Comparison of ENCODE assay signal across 14 cellular contexts in genomic region chr3:25872200-25872877, GRCh38.
DNase-seq lines count a peak whose midpoint lies in the region; ATAC-seq and TF ChIP-seq lines count a peak whose summit lies in the region.
"Had no signal": no experiment of that assay in that cellular context is flagged by ENCODE, and none has a peak within 500 bp of the region (broad histone marks: within the 10 kb centered on the region; RNA-seq: fewer than 3 reads in every experiment).

No MANE protein-coding gene starts in this region.

- no peaks in the 10 kb centered on the region for H3K9me3 ChIP-seq in right cardiac atrium (ENCODE audit: control insufficient read depth, low read length)

- 84% methylated on average over 3 of the region's 3 CpGs for WGBS in right cardiac atrium

- no peak overlapping the region for H3K27ac ChIP-seq in substantia nigra (ENCODE audit: low read depth, low read length, poor library complexity, severe bottlenecking)
- no peak overlapping the region for H3K27ac ChIP-seq in right cardiac atrium (ENCODE audit: low read length)
- H3K27ac ChIP-seq: left ventricle myocardium inferior, VCaP had no signal

- CTCF ChIA-PET in activated CD8-positive, alpha-beta memory T cell treated with anti-CD3 and anti-CD28 coated beads, Interleukin-2, amount 10 ng/mL, durations not matched to agents 7 days and 5 days (lab: Charles Lee) = interaction anchor here (1.1 kb wide), 1 partner anchor 15 kb away, joined by 3 read pairs; no protein-coding TSS in a partner anchor
- CTCF ChIA-PET in HEK293T (lab: Yijun Ruan, JAX) = interaction anchor here (0.7 kb wide), 1 partner anchor 95 kb away, joined by 3 read pairs; no protein-coding TSS in a partner anchor

- ATAC-seq in activated CD8-positive, alpha-beta memory T cell treated with anti-CD3 and anti-CD28 coated beads, Interleukin-2, amount 10 ng/mL, durations not matched to agents 7 days and 5 days = no peak
- ATAC-seq in GM21737 (IDR thresholded peaks at IDR 0.05; ENCODE audit: unreplicated experiment) (peak; percentile 88), HG03159 (IDR thresholded peaks at IDR 0.05; ENCODE audit: unreplicated experiment) (peak; percentile 96), right cardiac atrium (no peak)
- ATAC-seq in stimulated activated naive B cell treated with anti-CD40 and anti-IgM and Interleukin-4, amounts not matched to agents 10 μg/mL and 1 μg/mL and 100 μg/mL, for 72 hours (replicated peaks) = no peak
- ATAC-seq: activated T-cell treated with anti-CD3 and anti-CD28 coated beads, Interleukin-2, amount 50 U/mL, for 4 hours; stimulated activated memory B cell treated with anti-CD40 and anti-IgM and Interleukin-4, amounts not matched to agents 10 μg/mL and 1 μg/mL and 100 μg/mL, for 72 hours had no signal

- H3K36me3 Mint-ChIP-seq in activated CD8-positive, alpha-beta memory T cell treated with anti-CD3 and anti-CD28 coated beads, Interleukin-2, amount 10 ng/mL, durations not matched to agents 7 days and 5 days = peaks cover 1% of the 10 kb centered on the region
- peaks cover 0 to 3% of the 10 kb centered on the region in 2 donors for H3K36me3 Mint-ChIP-seq in stimulated activated naive B cell treated with anti-CD40 and anti-IgM and Interleukin-4, amounts not matched to agents 10 μg/mL and 1 μg/mL and 100 μg/mL, for 72 hours

- H3K27me3 Mint-ChIP-seq in activated CD8-positive, alpha-beta memory T cell treated with anti-CD3 and anti-CD28 coated beads, Interleukin-2, amount 10 ng/mL, durations not matched to agents 7 days and 5 days = peaks cover 3% of the 10 kb centered on the region
- H3K27me3 Mint-ChIP-seq in stimulated activated naive B cell treated with anti-CD40 and anti-IgM and Interleukin-4, amounts not matched to agents 10 μg/mL and 1 μg/mL and 100 μg/mL, for 72 hours = no peaks in the 10 kb centered on the region
- H3K27me3 Mint-ChIP-seq: stimulated activated memory B cell treated with anti-CD40 and anti-IgM and Interleukin-4, amounts not matched to agents 10 μg/mL and 1 μg/mL and 100 μg/mL, for 72 hours had no signal

- peaks cover 10% of the 10 kb centered on the region for H3K4me1 Mint-ChIP-seq in activated CD8-positive, alpha-beta memory T cell treated with anti-CD3 and anti-CD28 coated beads, Interleukin-2, amount 10 ng/mL, durations not matched to agents 7 days and 5 days
- no peaks in the 10 kb centered on the region for H3K4me1 Mint-ChIP-seq in stimulated activated naive B cell treated with anti-CD40 and anti-IgM and Interleukin-4, amounts not matched to agents 10 μg/mL and 1 μg/mL and 100 μg/mL, for 72 hours
- H3K4me1 Mint-ChIP-seq: stimulated activated memory B cell treated with anti-CD40 and anti-IgM and Interleukin-4, amounts not matched to agents 10 μg/mL and 1 μg/mL and 100 μg/mL, for 72 hours had no signal

- no peaks in the 10 kb centered on the region for H3K27me3 ChIP-seq in right cardiac atrium (ENCODE audit: control insufficient read depth, insufficient read depth)

- H3K4me3 ChIP-seq in right cardiac atrium (ENCODE audit: low read length) = no peak overlapping the region
- H3K4me3 ChIP-seq: left ventricle myocardium inferior had no signal

- H3K9me3 Mint-ChIP-seq in activated CD8-positive, alpha-beta memory T cell treated with anti-CD3 and anti-CD28 coated beads, Interleukin-2, amount 10 ng/mL, durations not matched to agents 7 days and 5 days (ENCODE audit: low read depth) = no peaks in the 10 kb centered on the region
- H3K9me3 Mint-ChIP-seq in stimulated activated naive B cell treated with anti-CD40 and anti-IgM and Interleukin-4, amounts not matched to agents 10 μg/mL and 1 μg/mL and 100 μg/mL, for 72 hours = peaks cover 0 to 3% of the 10 kb centered on the region in 2 donors

- intact Hi-C loops in right cardiac atrium (cut with DNase I) = no loop called here

- no peak for DNase-seq in activated CD8-positive, alpha-beta memory T cell treated with anti-CD3 and anti-CD28 coated beads, Interleukin-2, amount 10 ng/mL, durations not matched to agents 7 days and 5 days
- no peak for DNase-seq in activated CD8-positive, alpha-beta memory T cell treated with anti-CD3 and anti-CD28 coated beads, Interleukin-2, amount 50 U/mL, for 48 hours
- DNase-seq in HEK293T (ENCODE audit: extremely low spot score) (no peak), substantia nigra (lab: John Stamatoyannopoulos, UW) (no peak), right cardiac atrium (no peak)
- no peak for DNase-seq in stimulated activated naive B cell treated with anti-CD40 and anti-IgM and Interleukin-4, amounts not matched to agents 10 μg/mL and 1 μg/mL and 100 μg/mL, for 72 hours
- DNase-seq: activated T-cell treated with anti-CD3 and anti-CD28 coated beads, Interleukin-2, amount 50 U/mL, for 4 hours; DMS53; left ventricle myocardium inferior; NCI-H2029 had no signal

- no peaks in the 10 kb centered on the region for H3K4me1 ChIP-seq in right cardiac atrium (ENCODE audit: control insufficient read depth, insufficient read depth, low read length)
- H3K4me1 ChIP-seq: left ventricle myocardium inferior had no signal

- no peak overlapping the region for H3K4me3 Mint-ChIP-seq in activated CD8-positive, alpha-beta memory T cell treated with anti-CD3 and anti-CD28 coated beads, Interleukin-2, amount 10 ng/mL, durations not matched to agents 7 days and 5 days
- H3K4me3 Mint-ChIP-seq in stimulated activated naive B cell treated with anti-CD40 and anti-IgM and Interleukin-4, amounts not matched to agents 10 μg/mL and 1 μg/mL and 100 μg/mL, for 72 hours = no peak overlapping the region
- H3K4me3 Mint-ChIP-seq: activated T-cell treated with anti-CD3 and anti-CD28 coated beads, Interleukin-2, amount 50 U/mL, for 4 hours; stimulated activated memory B cell treated with anti-CD40 and anti-IgM and Interleukin-4, amounts not matched to agents 10 μg/mL and 1 μg/mL and 100 μg/mL, for 72 hours had no signal

- POLR2A ChIA-PET in HEK293T (lab: Yijun Ruan, JAX) = no interaction called here

- peak overlapping the region; percentile 3 for H3K27ac Mint-ChIP-seq in activated CD8-positive, alpha-beta memory T cell treated with anti-CD3 and anti-CD28 coated beads, Interleukin-2, amount 10 ng/mL, durations not matched to agents 7 days and 5 days
- H3K27ac Mint-ChIP-seq in stimulated activated naive B cell treated with anti-CD40 and anti-IgM and Interleukin-4, amounts not matched to agents 10 μg/mL and 1 μg/mL and 100 μg/mL, for 72 hours = no peak overlapping the region
- H3K27ac Mint-ChIP-seq: stimulated activated memory B cell treated with anti-CD40 and anti-IgM and Interleukin-4, amounts not matched to agents 10 μg/mL and 1 μg/mL and 100 μg/mL, for 72 hours had no signal

TF ChIP-seq in HEK293T, 16 proteins besides CTCF, POLR2A, EP300 and RAD21:
- TF ChIP-seq L3MBTL2 (conservative IDR thresholded peaks at IDR 0.05) (no peak), TARDBP (IDR thresholded peaks at IDR 0.05) (no peak), FOXA1 (IDR thresholded peaks at IDR 0.05) (no peak), FOXK2 (IDR thresholded peaks at IDR 0.05) (no peak), ZNF384 (IDR thresholded peaks at IDR 0.05) (no peak), SP1 (IDR thresholded peaks at IDR 0.05) (no peak), PKNOX1 (IDR thresholded peaks at IDR 0.05) (no peak), HDGF (IDR thresholded peaks at IDR 0.05; ENCODE audit: borderline replicate concordance) (no peak), LEF1 (IDR thresholded peaks at IDR 0.05; ENCODE audit: borderline replicate concordance) (no peak), SUZ12 (IDR thresholded peaks at IDR 0.05) (no peak), CTBP1 (IDR thresholded peaks at IDR 0.05; ENCODE audit: borderline replicate concordance) (no peak), BHLHE40 (IDR thresholded peaks at IDR 0.05; ENCODE audit: borderline replicate concordance) (no peak), ARNT (IDR thresholded peaks at IDR 0.05) (no peak), NFRKB (IDR thresholded peaks at IDR 0.05) (no peak), ELF4 (IDR thresholded peaks at IDR 0.05) (no peak), FOXM1 (IDR thresholded peaks at IDR 0.05; ENCODE audit: borderline replicate concordance) (no peak)

Comparison
In these comparisons a context has a peak if more than half of its experiments do, and no peak if none do; other contexts are left out.
1. ATAC-seq: peak in GM21737 (single experiment) and HG03159 (single experiment); none in activated CD8-positive, alpha-beta memory T cell treated with anti-CD3 and anti-CD28 coated beads, Interleukin-2, amount 10 ng/mL, durations not matched to agents 7 days and 5 days (single experiment), right cardiac atrium (0 of 2) and stimulated activated naive B cell treated with anti-CD40 and anti-IgM and Interleukin-4, amounts not matched to agents 10 μg/mL and 1 μg/mL and 100 μg/mL, for 72 hours (0 of 2).